1 cellular context compared by ENCODE assay signal in the genomic region with DNA sequence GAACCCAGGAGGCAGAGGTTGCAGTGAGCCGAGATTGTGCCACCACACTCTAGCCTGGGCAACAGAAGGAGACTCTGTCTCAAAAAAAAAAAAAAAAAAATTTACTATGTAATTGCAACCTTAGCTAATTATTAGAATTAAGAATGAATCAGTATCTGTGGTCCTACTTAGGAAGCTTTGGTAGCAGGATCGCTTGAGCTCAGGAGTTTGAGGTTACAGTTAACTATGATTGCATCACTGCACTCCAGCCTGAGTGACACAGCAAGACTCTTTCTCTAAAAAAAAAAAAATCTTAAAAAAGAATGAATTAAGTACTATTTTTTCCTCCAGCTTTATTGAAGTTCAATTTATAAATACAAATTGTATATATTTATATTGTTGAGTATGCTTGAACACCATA.
TF ChIP-seq lines count a peak whose summit lies in the region.

No MANE protein-coding gene starts in this region.

TF ChIP-seq in K562, 482 proteins besides CTCF, POLR2A, EP300 and RAD21 (continued from another document):
- TF ChIP-seq, protein P1, sequence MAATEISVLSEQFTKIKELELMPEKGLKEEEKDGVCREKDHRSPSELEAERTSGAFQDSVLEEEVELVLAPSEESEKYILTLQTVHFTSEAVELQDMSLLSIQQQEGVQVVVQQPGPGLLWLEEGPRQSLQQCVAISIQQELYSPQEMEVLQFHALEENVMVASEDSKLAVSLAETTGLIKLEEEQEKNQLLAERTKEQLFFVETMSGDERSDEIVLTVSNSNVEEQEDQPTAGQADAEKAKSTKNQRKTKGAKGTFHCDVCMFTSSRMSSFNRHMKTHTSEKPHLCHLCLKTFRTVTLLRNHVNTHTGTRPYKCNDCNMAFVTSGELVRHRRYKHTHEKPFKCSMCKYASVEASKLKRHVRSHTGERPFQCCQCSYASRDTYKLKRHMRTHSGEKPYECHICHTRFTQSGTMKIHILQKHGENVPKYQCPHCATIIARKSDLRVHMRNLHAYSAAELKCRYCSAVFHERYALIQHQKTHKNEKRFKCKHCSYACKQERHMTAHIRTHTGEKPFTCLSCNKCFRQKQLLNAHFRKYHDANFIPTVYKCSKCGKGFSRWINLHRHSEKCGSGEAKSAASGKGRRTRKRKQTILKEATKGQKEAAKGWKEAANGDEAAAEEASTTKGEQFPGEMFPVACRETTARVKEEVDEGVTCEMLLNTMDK (IDR thresholded peaks at IDR 0.05; ENCODE audit: borderline replicate concordance, insufficient read depth, low read depth, low read length, poor library complexity, severe bottlenecking), result no peak
- no peak for TF ChIP-seq SAFB2 (IDR thresholded peaks at IDR 0.05; ENCODE audit: borderline replicate concordance, low read depth, low read length, severe bottlenecking)
- TF ChIP-seq, protein P2, sequence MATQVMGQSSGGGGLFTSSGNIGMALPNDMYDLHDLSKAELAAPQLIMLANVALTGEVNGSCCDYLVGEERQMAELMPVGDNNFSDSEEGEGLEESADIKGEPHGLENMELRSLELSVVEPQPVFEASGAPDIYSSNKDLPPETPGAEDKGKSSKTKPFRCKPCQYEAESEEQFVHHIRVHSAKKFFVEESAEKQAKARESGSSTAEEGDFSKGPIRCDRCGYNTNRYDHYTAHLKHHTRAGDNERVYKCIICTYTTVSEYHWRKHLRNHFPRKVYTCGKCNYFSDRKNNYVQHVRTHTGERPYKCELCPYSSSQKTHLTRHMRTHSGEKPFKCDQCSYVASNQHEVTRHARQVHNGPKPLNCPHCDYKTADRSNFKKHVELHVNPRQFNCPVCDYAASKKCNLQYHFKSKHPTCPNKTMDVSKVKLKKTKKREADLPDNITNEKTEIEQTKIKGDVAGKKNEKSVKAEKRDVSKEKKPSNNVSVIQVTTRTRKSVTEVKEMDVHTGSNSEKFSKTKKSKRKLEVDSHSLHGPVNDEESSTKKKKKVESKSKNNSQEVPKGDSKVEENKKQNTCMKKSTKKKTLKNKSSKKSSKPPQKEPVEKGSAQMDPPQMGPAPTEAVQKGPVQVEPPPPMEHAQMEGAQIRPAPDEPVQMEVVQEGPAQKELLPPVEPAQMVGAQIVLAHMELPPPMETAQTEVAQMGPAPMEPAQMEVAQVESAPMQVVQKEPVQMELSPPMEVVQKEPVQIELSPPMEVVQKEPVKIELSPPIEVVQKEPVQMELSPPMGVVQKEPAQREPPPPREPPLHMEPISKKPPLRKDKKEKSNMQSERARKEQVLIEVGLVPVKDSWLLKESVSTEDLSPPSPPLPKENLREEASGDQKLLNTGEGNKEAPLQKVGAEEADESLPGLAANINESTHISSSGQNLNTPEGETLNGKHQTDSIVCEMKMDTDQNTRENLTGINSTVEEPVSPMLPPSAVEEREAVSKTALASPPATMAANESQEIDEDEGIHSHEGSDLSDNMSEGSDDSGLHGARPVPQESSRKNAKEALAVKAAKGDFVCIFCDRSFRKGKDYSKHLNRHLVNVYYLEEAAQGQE (CRISPR knock-in tag; IDR thresholded peaks at IDR 0.05; ENCODE audit: low read depth), result no peak
- TF ChIP-seq U2AF2 (optimal IDR thresholded peaks at IDR 0.05; ENCODE audit: low read depth, low read length), result no peak
TF ChIP-seq in K562: peak in this region for 22.
